ENCODE assay signal across 11 cellular contexts in the genomic region with DNA sequence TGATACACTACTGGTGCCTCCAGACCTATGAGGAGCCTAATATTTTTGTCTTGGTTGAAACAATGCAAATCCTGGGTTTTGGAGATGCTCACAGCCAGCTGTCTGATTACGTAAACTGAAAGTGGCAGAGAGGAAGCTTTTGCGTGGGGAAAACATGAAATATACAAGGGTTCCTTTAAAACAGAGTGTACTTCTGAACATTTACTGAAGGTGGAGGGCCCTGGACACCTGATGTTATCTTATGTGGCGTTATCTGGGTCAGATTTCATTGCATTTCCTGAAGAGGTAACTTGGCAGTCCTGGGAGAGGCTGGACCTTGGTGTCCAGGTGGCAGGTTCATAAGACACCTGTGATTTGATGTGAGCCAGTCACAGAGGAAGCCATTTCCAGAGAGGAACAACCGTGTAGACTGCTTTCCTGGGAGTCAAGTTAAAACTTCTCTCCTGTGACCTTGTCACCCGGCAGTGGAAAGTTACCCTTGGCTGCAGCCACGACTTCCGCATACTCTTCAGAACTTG.
DNase-seq lines count a peak whose midpoint lies in the region; ATAC-seq and TF ChIP-seq lines count a peak whose summit lies in the region.
"Had no signal": no experiment of that assay in that cellular context is flagged by ENCODE, and none has a peak within 500 bp of the region (broad histone marks: within the 10 kb centered on the region; RNA-seq: fewer than 3 reads in every experiment).

No MANE protein-coding gene starts in this region.

- H2AFZ ChIP-seq in parathyroid adenoma = peak overlapping the region; percentile 94

- TF ChIP-seq CTCF in parathyroid adenoma (IDR thresholded peaks at IDR 0.05) = no peak

- peaks cover 30% of the 10 kb centered on the region for H3K4me1 ChIP-seq in parathyroid adenoma
- H3K4me1 ChIP-seq: SJCRH30 had no signal

- peak overlapping the region; percentile 90 for H3K27ac ChIP-seq in parathyroid adenoma
- H3K27ac ChIP-seq: brain microvascular endothelial cell, SJCRH30 had no signal

- peak overlapping the region; percentile 36 for H3K4me2 ChIP-seq in parathyroid adenoma (ENCODE audit: low read length)

- no peak overlapping the region for H3K9ac ChIP-seq in parathyroid adenoma

- H3K79me2 ChIP-seq in parathyroid adenoma = peaks cover 24% of the 10 kb centered on the region

- no peaks in the 10 kb centered on the region for H3K9me3 ChIP-seq in parathyroid adenoma (ENCODE audit: control insufficient read depth, low read length)
- H3K9me3 ChIP-seq: SJCRH30 had no signal

- no peaks in the 10 kb centered on the region for H3K27me3 ChIP-seq in parathyroid adenoma (ENCODE audit: control insufficient read depth, insufficient read depth, low read length)
- H3K27me3 ChIP-seq: brain microvascular endothelial cell, SJCRH30 had no signal

- peak; percentile 70 for DNase-seq in NCI-H2196 treated with DMSO at 0.1 percent for 48 hours (lab: John Stamatoyannopoulos, UW; ENCODE audit: unreplicated experiment)
- DNase-seq in activated CD4-positive, CD25-positive, alpha-beta regulatory T cell (lab: John Stamatoyannopoulos, UW) = no peak
- DNase-seq in LoVo (ENCODE audit: low spot score) = no peak
- DNase-seq in stimulated activated CD4-positive, alpha-beta T cell treated with anti-CD3 and anti-CD28 coated beads, Interleukin-4, amount 100 ng/mL, for 1 hour = no peak
- DNase-seq in islet precursor cell = no peak
- DNase-seq: brain microvascular endothelial cell, DND-41, SJCRH30 had no signal

- H3K4me3 ChIP-seq in parathyroid adenoma (ENCODE audit: low read depth, low read length) = no peak overlapping the region
- H3K4me3 ChIP-seq: SJCRH30 had no signal

- H3K36me3 ChIP-seq in parathyroid adenoma (ENCODE audit: control insufficient read depth, insufficient read depth, low read length) = no peaks in the 10 kb centered on the region
- H3K36me3 ChIP-seq: brain microvascular endothelial cell, SJCRH30 had no signal

- ATAC-seq in GM19023 (IDR thresholded peaks at IDR 0.05; ENCODE audit: unreplicated experiment) (peak; percentile 71), HG02763 (IDR thresholded peaks at IDR 0.05; ENCODE audit: unreplicated experiment) (peak; percentile 81)
